8 cellular contexts compared by ENCODE assay signal in genomic region chr14:60647081-60647836, GRCh38. TPM values are rescaled to one million over a fixed set of nuclear protein-coding genes. Genes with fewer than 3 reads are reported as not detected.
A peak's percentile ranks its signal among the peaks of the same experiment; 100 is the strongest.
DNase-seq lines count a peak whose midpoint lies in the region; ATAC-seq, FAIRE-seq and TF ChIP-seq lines count a peak whose summit lies in the region.

No MANE protein-coding gene starts in this region.

- no peaks in the 10 kb centered on the region for H3K9me3 ChIP-seq in HEK293 (ENCODE audit: control insufficient read depth, insufficient read depth, low read depth, low read length)
- no peaks in the 10 kb centered on the region for H3K9me3 ChIP-seq in WERI-Rb-1 (ENCODE audit: severe bottlenecking)
- no peaks in the 10 kb centered on the region for H3K9me3 ChIP-seq in iPS-15b (ENCODE audit: control insufficient read depth, insufficient read depth, low read length)
- H3K9me3 ChIP-seq in stomach: no peaks in the 10 kb centered on the region

- no peak for TF ChIP-seq POLR2A in stomach (IDR thresholded peaks at IDR 0.05)

- TF ChIP-seq CTCF in BJ (IDR thresholded peaks at IDR 0.05; ENCODE audit: insufficient read depth, low read depth, low read length) (no peak), HEK293 (tag by site-specific recombination; IDR thresholded peaks at IDR 0.05) (no peak), WERI-Rb-1 (IDR thresholded peaks at IDR 0.05; ENCODE audit: low read depth, low read length) (no peak), stomach (IDR thresholded peaks at IDR 0.05) (no peak)

- H3K36me3 ChIP-seq in BJ (ENCODE audit: control insufficient read depth, insufficient read depth, low read length): peaks cover 11% of the 10 kb centered on the region
- peaks cover 13 to 37% of the 10 kb centered on the region in 2 experiments for H3K36me3 ChIP-seq in HEK293 (ENCODE audit: control insufficient read depth in 2 of 2, insufficient read depth in 1 of 2, low read length in 2 of 2)
- no peaks in the 10 kb centered on the region for H3K36me3 ChIP-seq in WERI-Rb-1
- no peaks in the 10 kb centered on the region for H3K36me3 ChIP-seq in iPS-15b (ENCODE audit: control insufficient read depth, insufficient read depth, low read length)
- H3K36me3 ChIP-seq in stomach: no peaks in the 10 kb centered on the region

- no peak for DNase-seq in BJ (ENCODE audit: low read depth)
- no peak for DNase-seq in WERI-Rb-1
- DNase-seq in stomach: no peak
- DNase-seq in NCI-H187 (lab: John Stamatoyannopoulos, UW): no peak
- no peak for DNase-seq in GM19239 (ENCODE audit: insufficient read length, low spot score)

- intact Hi-C loops in stomach (cut with DNase I; ENCODE audit: low total_unique reads): no loop called here

- H3K9ac ChIP-seq in iPS-15b (ENCODE audit: low read depth, low read length): no peak overlapping the region

- H3K27me3 ChIP-seq in BJ (ENCODE audit: control insufficient read depth, insufficient read depth, low read length) (peaks cover 4% of the 10 kb centered on the region), WERI-Rb-1 (ENCODE audit: insufficient read depth, low read depth, severe bottlenecking) (peaks cover 2% of the 10 kb centered on the region), iPS-15b (ENCODE audit: control insufficient read depth, insufficient read depth, low read length) (peaks cover 96% of the 10 kb centered on the region), stomach (peaks cover 53 to 100% (median 97%) of the 10 kb centered on the region in 3 donors)

- 4 to 10% (median 6%) methylated on average over 42 to 43 of the region's 43 CpGs for WGBS in stomach, 5 donors

- FAIRE-seq in GM19239 (lab: Jason Lieb, UNC): no peak

- POLR2A ChIA-PET in BJ (lab: Charles Lee): interaction anchor here (0.6 kb wide), 1 partner anchor 500 kb away, joined by 8 read pairs; no protein-coding TSS in a partner anchor
- POLR2A ChIA-PET in HEK293 (lab: Yijun Ruan, JAX): interaction anchor here (0.6 to 3.8 kb wide), 5 partner anchors 12 to 334 kb away, joined by 3 to 62 read pairs (median 5); partner anchors contain the start of genes SIX4, SLC38A6 and TRMT5

- H3K27ac ChIP-seq in HEK293 (ENCODE audit: extremely low read depth, low read depth, low read length) (peak overlapping the region; percentile 97), WERI-Rb-1 (peak overlapping the region; percentile 17; the same call in 1 of the 2 replicates), stomach (no peak overlapping the region)

- H3K4me3 ChIP-seq in BJ (ENCODE audit: low read depth, low read length) (peak overlapping the region; percentile 82), HEK293 (ENCODE audit: low read depth, low read length) (peak overlapping the region; percentile 72), WERI-Rb-1 (ENCODE audit: low read depth, low read length) (peak overlapping the region; percentile 61), iPS-15b (ENCODE audit: low read depth, low read length) (peak overlapping the region; percentile 52), stomach (peak overlapping the region; percentile 7 to 63 (median 54))

- H3K4me1 ChIP-seq in HEK293 (ENCODE audit: control insufficient read depth, insufficient read depth, low read length): peaks cover 32% of the 10 kb centered on the region
- peaks cover 15% of the 10 kb centered on the region for H3K4me1 ChIP-seq in iPS-15b (ENCODE audit: control insufficient read depth, insufficient read depth, low read length)
- peaks cover 40 to 62% (median 53%) of the 10 kb centered on the region in 4 donors for H3K4me1 ChIP-seq in stomach

- TF ChIP-seq EP300 in stomach (IDR thresholded peaks at IDR 0.05): no peak

- CTCF ChIA-PET in BJ (lab: Yijun Ruan, JAX) (interaction anchor here (0.9 to 1.5 kb wide), 3 partner anchors 10 to 571 kb away, joined by 3 to 7 read pairs (median 6); no protein-coding TSS in a partner anchor), HEK293 (lab: Yijun Ruan, JAX) (interaction anchor here (0.6 to 1.0 kb wide), 3 partner anchors 74 to 933 kb away, joined by 3 read pairs; no protein-coding TSS in a partner anchor)

- no peak for ATAC-seq in GM18868 (IDR thresholded peaks at IDR 0.05; ENCODE audit: unreplicated experiment)

TF ChIP-seq in HEK293, 187 proteins besides CTCF, POLR2A, EP300 and RAD21 (continues in another document):
- peak; percentile 55 for TF ChIP-seq HIC1 (tag by site-specific recombination; IDR thresholded peaks at IDR 0.05)
- 0 out of 2 replicates have a peak, but pooled peaks have one; percentile 12 for TF ChIP-seq ZSCAN30 (tag by site-specific recombination; IDR thresholded peaks at IDR 0.05)
- no peak for TF ChIP-seq MYNN (tag by site-specific recombination; IDR thresholded peaks at IDR 0.05; ENCODE audit: borderline replicate concordance)
- TF ChIP-seq KLF8 (tag by site-specific recombination; IDR thresholded peaks at IDR 0.05): 0 out of 2 replicates have a peak, but pooled peaks have one; percentile 23
- TF ChIP-seq ZNF514 (tag by site-specific recombination; IDR thresholded peaks at IDR 0.05): no peak
- no peak for TF ChIP-seq ZNF239 (tag by site-specific recombination; IDR thresholded peaks at IDR 0.05)
- no peak for TF ChIP-seq GLI4 (tag by site-specific recombination; IDR thresholded peaks at IDR 0.05)
- peak; percentile 95 for TF ChIP-seq ZBTB8A (tag by site-specific recombination; IDR thresholded peaks at IDR 0.05)
- TF ChIP-seq SP2 (tag by site-specific recombination; IDR thresholded peaks at IDR 0.05): peak; percentile 25; the same call in 1 of the 2 replicates
- TF ChIP-seq ZNF76 (tag by site-specific recombination; IDR thresholded peaks at IDR 0.05; ENCODE audit: borderline replicate concordance, low read depth): 0 out of 2 replicates have a peak, but pooled peaks have one; percentile 27
- TF ChIP-seq ZNF362 (tag by site-specific recombination; IDR thresholded peaks at IDR 0.05): no peak
- TF ChIP-seq ZBTB49 (tag by site-specific recombination; IDR thresholded peaks at IDR 0.05; ENCODE audit: low read depth): no peak
- TF ChIP-seq ZNF10 (tag by site-specific recombination; IDR thresholded peaks at IDR 0.05): no peak
- TF ChIP-seq ZNF366 (tag by site-specific recombination; conservative IDR thresholded peaks at IDR 0.05): 0 out of 2 replicates have a peak, but pooled peaks have one; percentile 24
- TF ChIP-seq ZNF248 (tag by site-specific recombination; IDR thresholded peaks at IDR 0.05): no peak
- TF ChIP-seq ZBTB17 (tag by site-specific recombination; IDR thresholded peaks at IDR 0.05): peak; percentile 78

RNA-seq across cellular contexts. Expression of gene SIX1, which starts 2.0 kb away (rescaled TPM):
- polyA plus RNA-seq in BJ (2011; rRNA removed) (3.2 and 6.1 TPM in 2 replicates), stomach (under 1 TPM in 2 of 3 donors, not detected in 1; 0.19 to 0.61 TPM)
- 3.7 and 4.8 TPM in 2 replicates for polyA minus RNA-seq in BJ (2011; rRNA and poly(A)+ RNA removed)
- 1 to 10 TPM in 1 of 5 donors, under 1 TPM in 1, not detected in 3; 0.73 to 8.0 TPM for total RNA-seq in stomach

Comparison
In these comparisons a context has a peak if more than half of its experiments do, and no peak if none do; other contexts are left out.
1. H3K27ac ChIP-seq: peak in HEK293 (single experiment) and WERI-Rb-1 (single experiment); none in stomach (0 of 5).
2. Peak in every context shown above with its lines, with median percentiles within 50 percentile points of each other: H3K4me3 ChIP-seq.